21 cellular contexts compared by ENCODE assay signal in the genomic region with DNA sequence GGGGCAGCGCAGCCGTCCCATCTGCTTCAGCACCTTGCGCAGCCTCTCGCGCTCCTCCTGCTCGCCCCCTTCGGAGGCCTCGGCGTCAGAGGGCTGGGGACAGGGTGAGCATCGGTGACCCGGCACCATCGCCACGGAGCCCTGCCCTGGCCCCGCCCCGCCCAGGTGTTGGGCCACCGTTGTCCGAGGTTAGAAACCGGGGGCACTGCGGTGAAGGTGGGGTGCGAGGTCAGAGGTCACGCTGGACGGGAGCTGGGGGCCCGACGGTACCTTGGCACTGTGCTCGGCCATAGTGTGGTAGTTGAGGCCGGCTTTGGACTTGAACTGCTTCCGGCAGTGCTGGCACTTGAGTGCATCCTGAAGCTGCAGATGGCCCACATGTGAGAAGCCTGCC.
"Had no signal": no experiment of that assay in that cellular context is flagged by ENCODE, and none has a peak within 500 bp of the region (broad histone marks: within the 10 kb centered on the region; RNA-seq: fewer than 3 reads in every experiment).

No MANE protein-coding gene starts in this region.

- H3K36me3 ChIP-seq: ovary, uterus had no signal

- ATAC-seq: natural killer cell treated with Interleukin-12 subunit alpha and Interleukin-12 subunit beta and Interleukin-15 and Interleukin-18, amount 100 ng/mL, for 72 hours; right lobe of liver; stimulated activated memory B cell treated with anti-CD40 and anti-IgM and Interleukin-4, amounts not matched to agents 10 μg/mL and 1 μg/mL and 100 μg/mL, for 72 hours; WTC11 had no signal

- H3K27me3 ChIP-seq: adrenal gland, ovary, right lobe of liver, testis, uterus had no signal

- H3K4me3 ChIP-seq: adrenal gland, ovary, right lobe of liver, testis, uterus had no signal

- H3K27ac ChIP-seq: adrenal gland, ovary, right lobe of liver, testis, uterus had no signal

- FAIRE-seq: astrocyte, colon, small intestine had no signal

- H3K9me3 ChIP-seq: adrenal gland, ovary, right lobe of liver, testis, uterus had no signal

- DNase-seq: activated gamma-delta T cell treated with Interleukin-2 at 50 U/mL for 16 hours; activated T-cell treated with anti-CD3 and anti-CD28 coated beads, Interleukin-2, amount 50 U/mL, for 1 hour; central memory CD4-positive, alpha-beta T cell; effector memory CD4-positive, alpha-beta T cell; foreskin melanocyte; hippocampal formation; midbrain; small intestine; stimulated activated CD4-positive, alpha-beta T cell treated with anti-CD3 and anti-CD28 coated beads, Interleukin-15, amount 100 ng/mL, for 24 hours; T1000; testis; trophoblast cell; uterus had no signal
